Comparison of ENCODE assay signal across 2 cellular contexts in genomic region chr1:101884621-101885020, GRCh38.
TF ChIP-seq lines count a peak whose summit lies in the region.

No MANE protein-coding gene starts in this region.

TF ChIP-seq in GM23338, 12 proteins besides CTCF, POLR2A, EP300 and RAD21:
- TF ChIP-seq ZNF462 (CRISPR knock-in tag; IDR thresholded peaks at IDR 0.05) (no peak), ZNF331 (CRISPR knock-in tag; IDR thresholded peaks at IDR 0.05; ENCODE audit: low read depth) (no peak), ETS1 (IDR thresholded peaks at IDR 0.05) (no peak), ZNF114 (CRISPR knock-in tag; IDR thresholded peaks at IDR 0.05) (no peak), STAT1 (IDR thresholded peaks at IDR 0.05; ENCODE audit: unreplicated experiment) (no peak), EZH2phosphoT487 (IDR thresholded peaks at IDR 0.05; ENCODE audit: unreplicated experiment) (no peak), NANOG (IDR thresholded peaks at IDR 0.05; ENCODE audit: borderline replicate concordance) (no peak), JUNB (IDR thresholded peaks at IDR 0.05; ENCODE audit: unreplicated experiment) (no peak), POLR2AphosphoS5 (IDR thresholded peaks at IDR 0.05; ENCODE audit: low read depth) (no peak), EZH2 (IDR thresholded peaks at IDR 0.05; ENCODE audit: low read depth, unreplicated experiment) (no peak)

TF ChIP-seq in H1, 55 proteins besides CTCF, POLR2A, EP300 and RAD21 (continued from another document):
- TF ChIP-seq CEBPB (IDR thresholded peaks at IDR 0.05; ENCODE audit: low read depth, low read length) (peak; percentile 34; the same call in 1 of the 2 replicates), CTBP2 (IDR thresholded peaks at IDR 0.05; ENCODE audit: borderline replicate concordance, insufficient read depth, insufficient read length, low read length) (no peak)
